ENCODE assay signal across 19 cellular contexts in genomic region chr2:9694661-9695060, GRCh38.
"Had no signal": no experiment of that assay in that cellular context is flagged by ENCODE, and none has a peak within 500 bp of the region (broad histone marks: within the 10 kb centered on the region; RNA-seq: fewer than 3 reads in every experiment).

No MANE protein-coding gene starts in this region.

- H3K4me3 Mint-ChIP-seq: effector memory CD8-positive, alpha-beta T cell; immature natural killer cell; memory B cell; natural killer cell treated with Interleukin-12 subunit alpha and Interleukin-12 subunit beta and Interleukin-15 and Interleukin-18, amount 100 ng/mL, for 72 hours had no signal

- H3K27me3 Mint-ChIP-seq: effector memory CD8-positive, alpha-beta T cell; natural killer cell treated with Interleukin-12 subunit alpha and Interleukin-12 subunit beta and Interleukin-15 and Interleukin-18, amount 100 ng/mL, for 72 hours had no signal

- H3K36me3 ChIP-seq: esophagus squamous epithelium, gastroesophageal sphincter, left lung, lower lobe of right lung, neutrophil, stomach, thoracic aorta, transverse colon had no signal

- H3K9me3 ChIP-seq: esophagus squamous epithelium, gastroesophageal sphincter, left lung, lower lobe of right lung, neutrophil, stomach, thoracic aorta, transverse colon had no signal

- H3K4me3 ChIP-seq: esophagus squamous epithelium, gastroesophageal sphincter, left lung, lower lobe of right lung, stomach, thoracic aorta, transverse colon had no signal

- H3K9me3 Mint-ChIP-seq: effector memory CD8-positive, alpha-beta T cell; immature natural killer cell; memory B cell; natural killer cell treated with Interleukin-12 subunit alpha and Interleukin-12 subunit beta and Interleukin-15 and Interleukin-18, amount 100 ng/mL, for 72 hours had no signal

- DNase-seq: effector memory CD8-positive, alpha-beta T cell; esophagus squamous epithelium; foreskin fibroblast; glutamatergic neuron; immature natural killer cell; left lung; lower lobe of right lung; midbrain; small intestine; stimulated activated CD4-positive, alpha-beta T cell treated with anti-CD3 and anti-CD28 coated beads, Interleukin-12 subunit alpha, Interleukin-12 subunit beta, amount 100 ng/mL, for 4 hours; stimulated activated naive CD4-positive, alpha-beta T cell; stomach; substantia nigra; transverse colon had no signal

- H3K27ac Mint-ChIP-seq: effector memory CD8-positive, alpha-beta T cell; memory B cell; natural killer cell treated with Interleukin-12 subunit alpha and Interleukin-12 subunit beta and Interleukin-15 and Interleukin-18, amount 100 ng/mL, for 72 hours had no signal

- H3K27me3 ChIP-seq: esophagus squamous epithelium, gastroesophageal sphincter, left lung, neutrophil, stomach, transverse colon had no signal

- H3K36me3 Mint-ChIP-seq: immature natural killer cell; memory B cell; natural killer cell treated with Interleukin-12 subunit alpha and Interleukin-12 subunit beta and Interleukin-15 and Interleukin-18, amount 100 ng/mL, for 72 hours had no signal

- H3K27ac ChIP-seq: esophagus squamous epithelium, gastroesophageal sphincter, left lung, lower lobe of right lung, neutrophil, stomach, thoracic aorta, transverse colon had no signal

- ATAC-seq: effector memory CD8-positive, alpha-beta T cell; gastroesophageal sphincter; left lung; lower lobe of right lung; natural killer cell treated with Interleukin-12 subunit alpha and Interleukin-12 subunit beta and Interleukin-15 and Interleukin-18, amount 100 ng/mL, for 72 hours had no signal
